1 cellular context compared by ENCODE assay signal in genomic region chr4:185115827-185116232, GRCh38.
TF ChIP-seq lines count a peak whose summit lies in the region.

No MANE protein-coding gene starts in this region.

TF ChIP-seq in H1, 55 proteins besides CTCF, POLR2A, EP300 and RAD21:
- TF ChIP-seq ATF3 (IDR thresholded peaks at IDR 0.05; ENCODE audit: insufficient read depth, low read depth, low read length) (no peak), PHF8 (conservative IDR thresholded peaks at IDR 0.05; ENCODE audit: low read depth, low read length) (no peak), JUND (IDR thresholded peaks at IDR 0.05; ENCODE audit: low read length) (no peak), SAP30 (IDR thresholded peaks at IDR 0.05; ENCODE audit: insufficient read depth, insufficient replicate concordance, low read length) (no peak), TAF7 (optimal IDR thresholded peaks at IDR 0.05; ENCODE audit: borderline replicate concordance, low read depth, low read length) (no peak), NRF1 (IDR thresholded peaks at IDR 0.05; ENCODE audit: low read depth, low read length) (no peak), SUZ12 (IDR thresholded peaks at IDR 0.05; ENCODE audit: low read length) (no peak), SIX5 (IDR thresholded peaks at IDR 0.05; ENCODE audit: low read depth, low read length) (no peak), SIN3A (conservative IDR thresholded peaks at IDR 0.05 in 1 of 2, IDR thresholded peaks at IDR 0.05 in 1 of 2; ENCODE audit: low read depth in 1 of 2, low read length in 2 of 2) (no peak), TEAD4 (IDR thresholded peaks at IDR 0.05; ENCODE audit: low read depth, low read length) (no peak), CBX8 (IDR thresholded peaks at IDR 0.05; ENCODE audit: borderline replicate concordance, low read depth, low read length) (no peak), NANOG (IDR thresholded peaks at IDR 0.05; ENCODE audit: insufficient read depth, low read depth, low read length, poor library complexity, severe bottlenecking) (no peak), BACH1 (IDR thresholded peaks at IDR 0.05; ENCODE audit: low read length) (no peak), BCL11A (IDR thresholded peaks at IDR 0.05; ENCODE audit: low read depth in 2 of 2, low read length in 2 of 2) (no peak), RFX5 (IDR thresholded peaks at IDR 0.05; ENCODE audit: borderline replicate concordance, low read depth, low read length) (no peak), HDAC2 (IDR thresholded peaks at IDR 0.05; ENCODE audit: borderline replicate concordance in 1 of 2, low read depth in 2 of 2, low read length in 2 of 2) (no peak), KDM5A (IDR thresholded peaks at IDR 0.05; ENCODE audit: low read length) (no peak), POLR2AphosphoS5 (IDR thresholded peaks at IDR 0.05; ENCODE audit: low read depth, low read length) (no peak), SP2 (IDR thresholded peaks at IDR 0.05; ENCODE audit: low read length) (no peak), TBP (IDR thresholded peaks at IDR 0.05; ENCODE audit: low read depth, low read length) (no peak; the same call in 1 of the 2 replicates), CEBPB (IDR thresholded peaks at IDR 0.05; ENCODE audit: low read depth, low read length) (no peak), CTBP2 (IDR thresholded peaks at IDR 0.05; ENCODE audit: borderline replicate concordance, insufficient read depth, insufficient read length, low read length) (no peak), RNF2 (IDR thresholded peaks at IDR 0.05; ENCODE audit: borderline replicate concordance, low read depth, low read length, missing control alignments, poor library complexity, severe bottlenecking) (no peak), TCF12 (IDR thresholded peaks at IDR 0.05; ENCODE audit: low read depth, low read length) (peak; percentile 77; the same call in 1 of the 2 replicates), KDM1A (IDR thresholded peaks at IDR 0.05; ENCODE audit: borderline replicate concordance, low read length) (no peak), SP1 (IDR thresholded peaks at IDR 0.05; ENCODE audit: low read depth, low read length) (0 out of 2 replicates have a peak, but pooled peaks have one; percentile 8), CHD1 (IDR thresholded peaks at IDR 0.05; ENCODE audit: low read depth, low read length) (no peak), ZNF274 (IDR thresholded peaks at IDR 0.05; ENCODE audit: borderline replicate concordance, extremely low read depth, low read length) (no peak), JUN (IDR thresholded peaks at IDR 0.05; ENCODE audit: low read depth, low read length) (no peak), CHD2 (IDR thresholded peaks at IDR 0.05; ENCODE audit: low read length) (no peak), GTF2F1 (IDR thresholded peaks at IDR 0.05; ENCODE audit: borderline replicate concordance, low read depth, low read length) (no peak), E2F6 (IDR thresholded peaks at IDR 0.05) (peak; percentile 64; the same call in 1 of the 2 replicates), TAF1 (IDR thresholded peaks at IDR 0.05; ENCODE audit: low read depth, low read length) (peak; percentile 58), EGR1 (IDR thresholded peaks at IDR 0.05; ENCODE audit: borderline replicate concordance, low read depth, low read length) (no peak), CREB1 (IDR thresholded peaks at IDR 0.05) (no peak), YY1 (IDR thresholded peaks at IDR 0.05; ENCODE audit: low read depth, low read length) (no peak)
- TF ChIP-seq, protein P1, sequence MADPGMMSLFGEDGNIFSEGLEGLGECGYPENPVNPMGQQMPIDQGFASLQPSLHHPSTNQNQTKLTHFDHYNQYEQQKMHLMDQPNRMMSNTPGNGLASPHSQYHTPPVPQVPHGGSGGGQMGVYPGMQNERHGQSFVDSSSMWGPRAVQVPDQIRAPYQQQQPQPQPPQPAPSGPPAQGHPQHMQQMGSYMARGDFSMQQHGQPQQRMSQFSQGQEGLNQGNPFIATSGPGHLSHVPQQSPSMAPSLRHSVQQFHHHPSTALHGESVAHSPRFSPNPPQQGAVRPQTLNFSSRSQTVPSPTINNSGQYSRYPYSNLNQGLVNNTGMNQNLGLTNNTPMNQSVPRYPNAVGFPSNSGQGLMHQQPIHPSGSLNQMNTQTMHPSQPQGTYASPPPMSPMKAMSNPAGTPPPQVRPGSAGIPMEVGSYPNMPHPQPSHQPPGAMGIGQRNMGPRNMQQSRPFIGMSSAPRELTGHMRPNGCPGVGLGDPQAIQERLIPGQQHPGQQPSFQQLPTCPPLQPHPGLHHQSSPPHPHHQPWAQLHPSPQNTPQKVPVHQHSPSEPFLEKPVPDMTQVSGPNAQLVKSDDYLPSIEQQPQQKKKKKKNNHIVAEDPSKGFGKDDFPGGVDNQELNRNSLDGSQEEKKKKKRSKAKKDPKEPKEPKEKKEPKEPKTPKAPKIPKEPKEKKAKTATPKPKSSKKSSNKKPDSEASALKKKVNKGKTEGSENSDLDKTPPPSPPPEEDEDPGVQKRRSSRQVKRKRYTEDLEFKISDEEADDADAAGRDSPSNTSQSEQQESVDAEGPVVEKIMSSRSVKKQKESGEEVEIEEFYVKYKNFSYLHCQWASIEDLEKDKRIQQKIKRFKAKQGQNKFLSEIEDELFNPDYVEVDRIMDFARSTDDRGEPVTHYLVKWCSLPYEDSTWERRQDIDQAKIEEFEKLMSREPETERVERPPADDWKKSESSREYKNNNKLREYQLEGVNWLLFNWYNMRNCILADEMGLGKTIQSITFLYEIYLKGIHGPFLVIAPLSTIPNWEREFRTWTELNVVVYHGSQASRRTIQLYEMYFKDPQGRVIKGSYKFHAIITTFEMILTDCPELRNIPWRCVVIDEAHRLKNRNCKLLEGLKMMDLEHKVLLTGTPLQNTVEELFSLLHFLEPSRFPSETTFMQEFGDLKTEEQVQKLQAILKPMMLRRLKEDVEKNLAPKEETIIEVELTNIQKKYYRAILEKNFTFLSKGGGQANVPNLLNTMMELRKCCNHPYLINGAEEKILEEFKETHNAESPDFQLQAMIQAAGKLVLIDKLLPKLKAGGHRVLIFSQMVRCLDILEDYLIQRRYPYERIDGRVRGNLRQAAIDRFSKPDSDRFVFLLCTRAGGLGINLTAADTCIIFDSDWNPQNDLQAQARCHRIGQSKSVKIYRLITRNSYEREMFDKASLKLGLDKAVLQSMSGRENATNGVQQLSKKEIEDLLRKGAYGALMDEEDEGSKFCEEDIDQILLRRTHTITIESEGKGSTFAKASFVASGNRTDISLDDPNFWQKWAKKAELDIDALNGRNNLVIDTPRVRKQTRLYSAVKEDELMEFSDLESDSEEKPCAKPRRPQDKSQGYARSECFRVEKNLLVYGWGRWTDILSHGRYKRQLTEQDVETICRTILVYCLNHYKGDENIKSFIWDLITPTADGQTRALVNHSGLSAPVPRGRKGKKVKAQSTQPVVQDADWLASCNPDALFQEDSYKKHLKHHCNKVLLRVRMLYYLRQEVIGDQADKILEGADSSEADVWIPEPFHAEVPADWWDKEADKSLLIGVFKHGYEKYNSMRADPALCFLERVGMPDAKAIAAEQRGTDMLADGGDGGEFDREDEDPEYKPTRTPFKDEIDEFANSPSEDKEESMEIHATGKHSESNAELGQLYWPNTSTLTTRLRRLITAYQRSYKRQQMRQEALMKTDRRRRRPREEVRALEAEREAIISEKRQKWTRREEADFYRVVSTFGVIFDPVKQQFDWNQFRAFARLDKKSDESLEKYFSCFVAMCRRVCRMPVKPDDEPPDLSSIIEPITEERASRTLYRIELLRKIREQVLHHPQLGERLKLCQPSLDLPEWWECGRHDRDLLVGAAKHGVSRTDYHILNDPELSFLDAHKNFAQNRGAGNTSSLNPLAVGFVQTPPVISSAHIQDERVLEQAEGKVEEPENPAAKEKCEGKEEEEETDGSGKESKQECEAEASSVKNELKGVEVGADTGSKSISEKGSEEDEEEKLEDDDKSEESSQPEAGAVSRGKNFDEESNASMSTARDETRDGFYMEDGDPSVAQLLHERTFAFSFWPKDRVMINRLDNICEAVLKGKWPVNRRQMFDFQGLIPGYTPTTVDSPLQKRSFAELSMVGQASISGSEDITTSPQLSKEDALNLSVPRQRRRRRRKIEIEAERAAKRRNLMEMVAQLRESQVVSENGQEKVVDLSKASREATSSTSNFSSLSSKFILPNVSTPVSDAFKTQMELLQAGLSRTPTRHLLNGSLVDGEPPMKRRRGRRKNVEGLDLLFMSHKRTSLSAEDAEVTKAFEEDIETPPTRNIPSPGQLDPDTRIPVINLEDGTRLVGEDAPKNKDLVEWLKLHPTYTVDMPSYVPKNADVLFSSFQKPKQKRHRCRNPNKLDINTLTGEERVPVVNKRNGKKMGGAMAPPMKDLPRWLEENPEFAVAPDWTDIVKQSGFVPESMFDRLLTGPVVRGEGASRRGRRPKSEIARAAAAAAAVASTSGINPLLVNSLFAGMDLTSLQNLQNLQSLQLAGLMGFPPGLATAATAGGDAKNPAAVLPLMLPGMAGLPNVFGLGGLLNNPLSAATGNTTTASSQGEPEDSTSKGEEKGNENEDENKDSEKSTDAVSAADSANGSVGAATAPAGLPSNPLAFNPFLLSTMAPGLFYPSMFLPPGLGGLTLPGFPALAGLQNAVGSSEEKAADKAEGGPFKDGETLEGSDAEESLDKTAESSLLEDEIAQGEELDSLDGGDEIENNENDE (IDR thresholded peaks at IDR 0.05; ENCODE audit: insufficient replicate concordance, low read length), result no peak
- TF ChIP-seq, protein P2, sequence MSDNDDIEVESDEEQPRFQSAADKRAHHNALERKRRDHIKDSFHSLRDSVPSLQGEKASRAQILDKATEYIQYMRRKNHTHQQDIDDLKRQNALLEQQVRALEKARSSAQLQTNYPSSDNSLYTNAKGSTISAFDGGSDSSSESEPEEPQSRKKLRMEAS (IDR thresholded peaks at IDR 0.05), result peak; percentile 87
- TF ChIP-seq, protein P3, sequence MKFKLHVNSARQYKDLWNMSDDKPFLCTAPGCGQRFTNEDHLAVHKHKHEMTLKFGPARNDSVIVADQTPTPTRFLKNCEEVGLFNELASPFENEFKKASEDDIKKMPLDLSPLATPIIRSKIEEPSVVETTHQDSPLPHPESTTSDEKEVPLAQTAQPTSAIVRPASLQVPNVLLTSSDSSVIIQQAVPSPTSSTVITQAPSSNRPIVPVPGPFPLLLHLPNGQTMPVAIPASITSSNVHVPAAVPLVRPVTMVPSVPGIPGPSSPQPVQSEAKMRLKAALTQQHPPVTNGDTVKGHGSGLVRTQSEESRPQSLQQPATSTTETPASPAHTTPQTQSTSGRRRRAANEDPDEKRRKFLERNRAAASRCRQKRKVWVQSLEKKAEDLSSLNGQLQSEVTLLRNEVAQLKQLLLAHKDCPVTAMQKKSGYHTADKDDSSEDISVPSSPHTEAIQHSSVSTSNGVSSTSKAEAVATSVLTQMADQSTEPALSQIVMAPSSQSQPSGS (IDR thresholded peaks at IDR 0.05; ENCODE audit: low read length), result no peak
- TF ChIP-seq, protein P4, sequence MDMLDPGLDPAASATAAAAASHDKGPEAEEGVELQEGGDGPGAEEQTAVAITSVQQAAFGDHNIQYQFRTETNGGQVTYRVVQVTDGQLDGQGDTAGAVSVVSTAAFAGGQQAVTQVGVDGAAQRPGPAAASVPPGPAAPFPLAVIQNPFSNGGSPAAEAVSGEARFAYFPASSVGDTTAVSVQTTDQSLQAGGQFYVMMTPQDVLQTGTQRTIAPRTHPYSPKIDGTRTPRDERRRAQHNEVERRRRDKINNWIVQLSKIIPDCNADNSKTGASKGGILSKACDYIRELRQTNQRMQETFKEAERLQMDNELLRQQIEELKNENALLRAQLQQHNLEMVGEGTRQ (IDR thresholded peaks at IDR 0.05; ENCODE audit: low read length), result no peak
TF ChIP-seq in H1: peak in this region for 5.
